In the genomic region with DNA sequence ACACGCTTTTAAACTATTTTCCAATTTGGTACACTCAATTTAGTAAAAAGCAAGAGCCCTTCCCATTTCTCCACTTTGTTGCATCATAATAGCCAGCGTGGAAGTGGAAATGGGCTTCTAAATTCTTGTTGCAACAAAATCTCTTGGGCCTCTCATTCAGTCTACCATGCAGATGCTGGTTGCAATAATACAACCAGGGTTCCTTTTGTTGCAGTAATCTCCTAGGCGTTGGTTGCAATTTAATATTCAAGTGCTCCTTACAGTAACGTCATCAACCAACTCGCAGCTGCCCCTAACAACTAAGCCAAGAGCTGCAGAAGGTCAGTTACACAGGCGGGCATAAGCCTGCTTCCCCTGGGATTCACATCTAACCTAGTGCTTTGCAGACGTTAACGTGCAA, we compare ENCODE assay signal across 1 cellular context.
TF ChIP-seq lines count a peak whose summit lies in the region.

No MANE protein-coding gene starts in this region.

TF ChIP-seq in GM12878, 131 proteins besides CTCF, POLR2A, EP300 and RAD21:
- no peak for TF ChIP-seq ZNF384 (IDR thresholded peaks at IDR 0.05; ENCODE audit: borderline replicate concordance, low read depth, low read length)
- no peak for TF ChIP-seq ZZZ3 (IDR thresholded peaks at IDR 0.05; ENCODE audit: control insufficient read depth, insufficient read length, low read depth)
- no peak for TF ChIP-seq EED (IDR thresholded peaks at IDR 0.05; ENCODE audit: low read depth)
- TF ChIP-seq LARP7 (IDR thresholded peaks at IDR 0.05): no peak
- no peak for TF ChIP-seq ZNF622 (IDR thresholded peaks at IDR 0.05)
- TF ChIP-seq CBX3 (IDR thresholded peaks at IDR 0.05; ENCODE audit: borderline replicate concordance, low read depth): no peak
- no peak for TF ChIP-seq POU2F2 (IDR thresholded peaks at IDR 0.05; ENCODE audit: borderline replicate concordance, low read depth, low read length)
- TF ChIP-seq HCFC1 (IDR thresholded peaks at IDR 0.05; ENCODE audit: low read length): no peak
- TF ChIP-seq NR2F1 (conservative IDR thresholded peaks at IDR 0.05): no peak
- no peak for TF ChIP-seq RFX5 (IDR thresholded peaks at IDR 0.05; ENCODE audit: low read depth, low read length)
- no peak for TF ChIP-seq KAT2A (conservative IDR thresholded peaks at IDR 0.05; ENCODE audit: control insufficient read depth, low read depth, low read length)
- no peak for TF ChIP-seq RELA (IDR thresholded peaks at IDR 0.05; ENCODE audit: borderline replicate concordance, partially characterized antibody)
